Comparison of ENCODE assay signal across 20 cellular contexts in genomic region chr14:91754185-91754584, GRCh38. TPM values are rescaled to one million over a fixed set of nuclear protein-coding genes. Genes with fewer than 3 reads are reported as not detected.
DNase-seq lines count a peak whose midpoint lies in the region; ATAC-seq and TF ChIP-seq lines count a peak whose summit lies in the region.
"Had no signal": no experiment of that assay in that cellular context is flagged by ENCODE, and none has a peak within 500 bp of the region (broad histone marks: within the 10 kb centered on the region; RNA-seq: fewer than 3 reads in every experiment).

No MANE protein-coding gene starts in this region.

- H3K4me1 ChIP-seq in heart left ventricle (peaks cover 0 to 19% (median 2%) of the 10 kb centered on the region in 12 donors), parathyroid adenoma (peaks cover 38% of the 10 kb centered on the region)
- H3K4me1 ChIP-seq in naive thymus-derived CD4-positive, alpha-beta T cell (ENCODE audit: control insufficient read depth in 2 of 2, insufficient read depth in 2 of 2, low read length in 2 of 2), result no peaks in the 10 kb centered on the region

- peak overlapping the region in 1 of 9 donors; percentile 1 for H3K27ac Mint-ChIP-seq in naive thymus-derived CD4-positive, alpha-beta T cell
- H3K27ac Mint-ChIP-seq: CD4-positive, CD25-positive, alpha-beta regulatory T cell had no signal

- CTCF ChIA-PET in naive thymus-derived CD4-positive, alpha-beta T cell (lab: Charles Lee), result interaction anchor here (0.5 kb wide), 1 partner anchor 100 kb away, joined by 3 read pairs; no protein-coding TSS in a partner anchor

- no peak for TF ChIP-seq POLR2A in heart left ventricle (IDR thresholded peaks at IDR 0.05)

- peak; percentile 23 for DNase-seq in DMS 273 (lab: John Stamatoyannopoulos, UW; ENCODE audit: unreplicated experiment)
- DNase-seq in DMS 273 treated with DMSO at 0.1 percent for 48 hours (lab: John Stamatoyannopoulos, UW), result no peak
- DNase-seq in heart left ventricle, result peak in 2 of 5 donors; percentile 8 to 19
- no peak for DNase-seq in naive thymus-derived CD4-positive, alpha-beta T cell
- no peak for DNase-seq in NCI-H82 (lab: John Stamatoyannopoulos, UW)
- DNase-seq in NK-92 treated with Interleukin-12 subunit alpha and Interleukin-12 subunit beta, amount 100 ng/mL, for 24 hours (lab: John Stamatoyannopoulos, UW), result no peak
- DNase-seq: AML-193; CD4-positive, CD25-positive, alpha-beta regulatory T cell; GOT3; IMR-90; Karpas-422; MG63; NCI-H1048; NCI-H1436; NCI-H226; RPMI8226 had no signal

- no peak overlapping the region for H3K4me3 Mint-ChIP-seq in naive thymus-derived CD4-positive, alpha-beta T cell
- H3K4me3 Mint-ChIP-seq: CD4-positive, CD25-positive, alpha-beta regulatory T cell had no signal

- H3K27me3 ChIP-seq in heart left ventricle, result no peaks in the 10 kb centered on the region
- H3K27me3 ChIP-seq in parathyroid adenoma (ENCODE audit: control insufficient read depth, insufficient read depth, low read length), result no peaks in the 10 kb centered on the region
- no peaks in the 10 kb centered on the region for H3K27me3 ChIP-seq in naive thymus-derived CD4-positive, alpha-beta T cell (ENCODE audit: control insufficient read depth in 2 of 2, insufficient read depth in 2 of 2, low read length in 2 of 2)
- H3K27me3 ChIP-seq: MG63 had no signal

- intact Hi-C loops in heart left ventricle (cut with DNase I), result no loop called here
- intact Hi-C loops in naive thymus-derived CD4-positive, alpha-beta T cell (cut with micrococcal nuclease), result no loop called here

- H3K4me1 Mint-ChIP-seq in naive thymus-derived CD4-positive, alpha-beta T cell, result peaks cover 0 to 9% (median 0%) of the 10 kb centered on the region in 7 donors
- H3K4me1 Mint-ChIP-seq: CD4-positive, CD25-positive, alpha-beta regulatory T cell had no signal

- TF ChIP-seq RAD21 in Ishikawa (IDR thresholded peaks at IDR 0.05; ENCODE audit: low read depth), result no peak

- no peaks in the 10 kb centered on the region for H3K9me3 ChIP-seq in heart left ventricle
- no peaks in the 10 kb centered on the region for H3K9me3 ChIP-seq in parathyroid adenoma (ENCODE audit: control insufficient read depth, low read length)
- no peaks in the 10 kb centered on the region for H3K9me3 ChIP-seq in naive thymus-derived CD4-positive, alpha-beta T cell (ENCODE audit: control insufficient read depth in 2 of 3, low read length in 3 of 3)
- H3K9me3 ChIP-seq: MG63 had no signal

- H3K36me3 Mint-ChIP-seq in naive thymus-derived CD4-positive, alpha-beta T cell, result peaks cover 0 to 21% (median 18%) of the 10 kb centered on the region in 5 donors

- peak overlapping the region; percentile 10 for H3K4me2 ChIP-seq in parathyroid adenoma (ENCODE audit: low read length)

- H3K27ac ChIP-seq in heart left ventricle (peak overlapping the region in 11 of 12 donors; percentile 27 to 77 (median 60)), parathyroid adenoma (peak overlapping the region; percentile 93)
- H3K27ac ChIP-seq in naive thymus-derived CD4-positive, alpha-beta T cell (ENCODE audit: low read depth, low read length), result no peak overlapping the region

- ATAC-seq in heart left ventricle, result peak; percentile 57 to 87 (median 68)
- ATAC-seq in naive thymus-derived CD4-positive, alpha-beta T cell, result no peak
- ATAC-seq: HCT116, PC-3 had no signal

- TF ChIP-seq EP300 in Ishikawa (IDR thresholded peaks at IDR 0.05; ENCODE audit: borderline replicate concordance), result peak; percentile 58; the same call in 1 of the 2 replicates

- H3K79me2 ChIP-seq in parathyroid adenoma, result no peaks in the 10 kb centered on the region

- H3K9ac ChIP-seq in parathyroid adenoma, result no peak overlapping the region

- H3K9me3 Mint-ChIP-seq in naive thymus-derived CD4-positive, alpha-beta T cell, result peaks cover 0 to 9% (median 3%) of the 10 kb centered on the region in 11 donors

- H3K27me3 Mint-ChIP-seq in naive thymus-derived CD4-positive, alpha-beta T cell, result no peaks in the 10 kb centered on the region

- H3K36me3 ChIP-seq in heart left ventricle, result no peaks in the 10 kb centered on the region
- no peaks in the 10 kb centered on the region for H3K36me3 ChIP-seq in parathyroid adenoma (ENCODE audit: control insufficient read depth, insufficient read depth, low read length)
- no peaks in the 10 kb centered on the region for H3K36me3 ChIP-seq in naive thymus-derived CD4-positive, alpha-beta T cell (ENCODE audit: control insufficient read depth in 2 of 3, insufficient read depth in 3 of 3, low read length in 3 of 3)
- H3K36me3 ChIP-seq: MG63 had no signal

- no peak for TF ChIP-seq CTCF in heart left ventricle (IDR thresholded peaks at IDR 0.05)
- no peak for TF ChIP-seq CTCF in parathyroid adenoma (IDR thresholded peaks at IDR 0.05)

- H3K4me3 ChIP-seq in heart left ventricle (no peak overlapping the region), parathyroid adenoma (ENCODE audit: low read depth, low read length) (no peak overlapping the region)
- no peak overlapping the region for H3K4me3 ChIP-seq in naive thymus-derived CD4-positive, alpha-beta T cell (ENCODE audit: low read length)
- H3K4me3 ChIP-seq: MG63 had no signal

- peak overlapping the region; percentile 33 for H2AFZ ChIP-seq in parathyroid adenoma

- POLR2A ChIA-PET in naive thymus-derived CD4-positive, alpha-beta T cell (lab: Charles Lee), result interaction anchor here (0.6 to 0.7 kb wide), 2 partner anchors 223 to 1148 kb away, joined by 3 read pairs; no protein-coding TSS in a partner anchor

- 59 to 79% (median 65%) methylated on average over 1 of the region's 1 CpG for WGBS in heart left ventricle, 4 donors

TF ChIP-seq in Ishikawa, 13 proteins besides CTCF, POLR2A, EP300 and RAD21:
- peak; percentile 76 for TF ChIP-seq NFIC (IDR thresholded peaks at IDR 0.05)
- peak; percentile 32; the same call in 1 of the 2 replicates for TF ChIP-seq TEAD4 (IDR thresholded peaks at IDR 0.05)
- no peak for TF ChIP-seq ZBTB7A (IDR thresholded peaks at IDR 0.05; ENCODE audit: low read depth)
- peak; percentile 43; the same call in 1 of the 2 replicates for TF ChIP-seq FOXM1 (IDR thresholded peaks at IDR 0.05; ENCODE audit: borderline replicate concordance, low read depth)

RNA-seq across cellular contexts. Expression of gene CATSPERB, which starts 22.3 kb away (rescaled TPM):
- 1 to 10 TPM in 2 of 9 donors, under 1 TPM in 4, not detected in 3; 0.16 to 1.3 (median 0.60) TPM for total RNA-seq in heart left ventricle
- under 1 TPM; 0.04 to 0.15 TPM for polyA plus RNA-seq in heart left ventricle
- 1 to 10 TPM; 1.5 to 8.4 (median 6.6) TPM for total RNA-seq in naive thymus-derived CD4-positive, alpha-beta T cell
- under 1 TPM; 0.18 to 0.64 TPM for polyA plus RNA-seq in naive thymus-derived CD4-positive, alpha-beta T cell
- total RNA-seq: IMR-90, PC-3 had no signal
- polyA plus RNA-seq: IMR-90 had no signal
